ENCODE assay signal across 1 cellular context in genomic region chr2:215417400-215417951, GRCh38.
TF ChIP-seq lines count a peak whose summit lies in the region.

No MANE protein-coding gene starts in this region.

TF ChIP-seq in HepG2, 621 proteins besides CTCF, POLR2A, EP300 and RAD21 (continued from another document and continues in another):
- TF ChIP-seq PHF20 (CRISPR knock-in tag; IDR thresholded peaks at IDR 0.05) (no peak), ZNF75D (CRISPR knock-in tag; IDR thresholded peaks at IDR 0.05; ENCODE audit: borderline replicate concordance) (no peak), ZNF180 (CRISPR knock-in tag; IDR thresholded peaks at IDR 0.05; ENCODE audit: borderline replicate concordance, low read depth) (no peak), ZNF616 (CRISPR knock-in tag; IDR thresholded peaks at IDR 0.05; ENCODE audit: low read depth) (no peak), MYPOP (CRISPR knock-in tag; IDR thresholded peaks at IDR 0.05) (peak; percentile 67; the same call in 1 of the 2 replicates), TSC22D2 (CRISPR knock-in tag; IDR thresholded peaks at IDR 0.05; ENCODE audit: borderline replicate concordance) (no peak), JARID2 (CRISPR knock-in tag; IDR thresholded peaks at IDR 0.05; ENCODE audit: insufficient replicate concordance) (no peak), ZNF354B (CRISPR knock-in tag; IDR thresholded peaks at IDR 0.05) (no peak), GFI1 (CRISPR knock-in tag; IDR thresholded peaks at IDR 0.05; ENCODE audit: borderline replicate concordance) (peak; percentile 88), RORA (CRISPR knock-in tag; IDR thresholded peaks at IDR 0.05) (no peak; the same call in 1 of the 2 replicates), RNF2 (conservative IDR thresholded peaks at IDR 0.05; ENCODE audit: low read depth) (no peak), STAT6 (CRISPR knock-in tag; IDR thresholded peaks at IDR 0.05; ENCODE audit: borderline replicate concordance) (no peak; the same call in 1 of the 2 replicates), ZNF362 (CRISPR knock-in tag; IDR thresholded peaks at IDR 0.05; ENCODE audit: borderline replicate concordance) (peak; percentile 82; the same call in 1 of the 2 replicates), FOSL2 (CRISPR knock-in tag; IDR thresholded peaks at IDR 0.05) (peak; percentile 83), NCOA5 (CRISPR knock-in tag; IDR thresholded peaks at IDR 0.05) (no peak), SMYD3 (CRISPR knock-in tag; IDR thresholded peaks at IDR 0.05) (no peak), ZNF598 (CRISPR knock-in tag; IDR thresholded peaks at IDR 0.05; ENCODE audit: borderline replicate concordance) (no peak), NRL (CRISPR knock-in tag; IDR thresholded peaks at IDR 0.05; ENCODE audit: borderline replicate concordance) (no peak), SALL2 (CRISPR knock-in tag; IDR thresholded peaks at IDR 0.05) (no peak), ELF3 (CRISPR knock-in tag; IDR thresholded peaks at IDR 0.05) (peak; percentile 89), MIER3 (CRISPR knock-in tag; IDR thresholded peaks at IDR 0.05; ENCODE audit: borderline replicate concordance) (0 out of 2 replicates have a peak, but pooled peaks have one; percentile 90), ZNF296 (CRISPR knock-in tag; conservative IDR thresholded peaks at IDR 0.05) (no peak), ZNF720 (CRISPR knock-in tag; IDR thresholded peaks at IDR 0.05) (no peak), ZNF430 (CRISPR knock-in tag; IDR thresholded peaks at IDR 0.05) (no peak), ZNF33B (CRISPR knock-in tag; IDR thresholded peaks at IDR 0.05) (0 out of 2 replicates have a peak, but pooled peaks have one; percentile 72), GABPA (IDR thresholded peaks at IDR 0.05; ENCODE audit: low read depth, low read length) (no peak), GABPA (CRISPR knock-in tag; IDR thresholded peaks at IDR 0.05; ENCODE audit: low read depth) (peak; percentile 48), KLF13 (CRISPR knock-in tag; IDR thresholded peaks at IDR 0.05) (no peak), PTBP1 (IDR thresholded peaks at IDR 0.05; ENCODE audit: low read depth, low read length, poor library complexity, severe bottlenecking) (no peak), MAFG (CRISPR knock-in tag; IDR thresholded peaks at IDR 0.05) (no peak), SRF (IDR thresholded peaks at IDR 0.05; ENCODE audit: low read depth, low read length) (no peak), KLF12 (CRISPR knock-in tag; IDR thresholded peaks at IDR 0.05; ENCODE audit: borderline replicate concordance) (no peak; the same call in 1 of the 2 replicates), KDM5B (CRISPR knock-in tag; IDR thresholded peaks at IDR 0.05; ENCODE audit: borderline replicate concordance) (no peak), POGZ (CRISPR knock-in tag; IDR thresholded peaks at IDR 0.05) (peak; percentile 82), ZNF747 (CRISPR knock-in tag; IDR thresholded peaks at IDR 0.05; ENCODE audit: borderline replicate concordance) (peak; percentile 46; the same call in 1 of the 2 replicates)
- TF ChIP-seq, protein P1, sequence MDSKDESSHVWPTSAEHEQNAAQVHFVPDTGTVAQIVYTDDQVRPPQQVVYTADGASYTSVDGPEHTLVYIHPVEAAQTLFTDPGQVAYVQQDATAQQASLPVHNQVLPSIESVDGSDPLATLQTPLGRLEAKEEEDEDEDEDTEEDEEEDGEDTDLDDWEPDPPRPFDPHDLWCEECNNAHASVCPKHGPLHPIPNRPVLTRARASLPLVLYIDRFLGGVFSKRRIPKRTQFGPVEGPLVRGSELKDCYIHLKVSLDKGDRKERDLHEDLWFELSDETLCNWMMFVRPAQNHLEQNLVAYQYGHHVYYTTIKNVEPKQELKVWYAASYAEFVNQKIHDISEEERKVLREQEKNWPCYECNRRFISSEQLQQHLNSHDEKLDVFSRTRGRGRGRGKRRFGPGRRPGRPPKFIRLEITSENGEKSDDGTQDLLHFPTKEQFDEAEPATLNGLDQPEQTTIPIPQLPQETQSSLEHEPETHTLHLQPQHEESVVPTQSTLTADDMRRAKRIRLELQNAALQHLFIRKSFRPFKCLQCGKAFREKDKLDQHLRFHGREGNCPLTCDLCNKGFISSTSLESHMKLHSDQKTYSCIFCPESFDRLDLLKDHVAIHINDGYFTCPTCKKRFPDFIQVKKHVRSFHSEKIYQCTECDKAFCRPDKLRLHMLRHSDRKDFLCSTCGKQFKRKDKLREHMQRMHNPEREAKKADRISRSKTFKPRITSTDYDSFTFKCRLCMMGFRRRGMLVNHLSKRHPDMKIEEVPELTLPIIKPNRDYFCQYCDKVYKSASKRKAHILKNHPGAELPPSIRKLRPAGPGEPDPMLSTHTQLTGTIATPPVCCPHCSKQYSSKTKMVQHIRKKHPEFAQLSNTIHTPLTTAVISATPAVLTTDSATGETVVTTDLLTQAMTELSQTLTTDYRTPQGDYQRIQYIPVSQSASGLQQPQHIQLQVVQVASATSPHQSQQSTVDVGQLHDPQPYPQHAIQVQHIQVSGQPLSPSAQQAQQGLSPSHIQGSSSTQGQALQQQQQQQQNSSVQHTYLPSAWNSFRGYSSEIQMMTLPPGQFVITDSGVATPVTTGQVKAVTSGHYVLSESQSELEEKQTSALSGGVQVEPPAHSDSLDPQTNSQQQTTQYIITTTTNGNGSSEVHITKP (CRISPR knock-in tag; IDR thresholded peaks at IDR 0.05; ENCODE audit: low read depth), result peak; percentile 77; the same call in 1 of the 2 replicates
- TF ChIP-seq, protein P2, sequence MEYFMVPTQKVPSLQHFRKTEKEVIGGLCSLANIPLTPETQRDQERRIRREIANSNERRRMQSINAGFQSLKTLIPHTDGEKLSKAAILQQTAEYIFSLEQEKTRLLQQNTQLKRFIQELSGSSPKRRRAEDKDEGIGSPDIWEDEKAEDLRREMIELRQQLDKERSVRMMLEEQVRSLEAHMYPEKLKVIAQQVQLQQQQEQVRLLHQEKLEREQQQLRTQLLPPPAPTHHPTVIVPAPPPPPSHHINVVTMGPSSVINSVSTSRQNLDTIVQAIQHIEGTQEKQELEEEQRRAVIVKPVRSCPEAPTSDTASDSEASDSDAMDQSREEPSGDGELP (IDR thresholded peaks at IDR 0.05; ENCODE audit: borderline replicate concordance, low read depth), result no peak
- TF ChIP-seq, protein P3, sequence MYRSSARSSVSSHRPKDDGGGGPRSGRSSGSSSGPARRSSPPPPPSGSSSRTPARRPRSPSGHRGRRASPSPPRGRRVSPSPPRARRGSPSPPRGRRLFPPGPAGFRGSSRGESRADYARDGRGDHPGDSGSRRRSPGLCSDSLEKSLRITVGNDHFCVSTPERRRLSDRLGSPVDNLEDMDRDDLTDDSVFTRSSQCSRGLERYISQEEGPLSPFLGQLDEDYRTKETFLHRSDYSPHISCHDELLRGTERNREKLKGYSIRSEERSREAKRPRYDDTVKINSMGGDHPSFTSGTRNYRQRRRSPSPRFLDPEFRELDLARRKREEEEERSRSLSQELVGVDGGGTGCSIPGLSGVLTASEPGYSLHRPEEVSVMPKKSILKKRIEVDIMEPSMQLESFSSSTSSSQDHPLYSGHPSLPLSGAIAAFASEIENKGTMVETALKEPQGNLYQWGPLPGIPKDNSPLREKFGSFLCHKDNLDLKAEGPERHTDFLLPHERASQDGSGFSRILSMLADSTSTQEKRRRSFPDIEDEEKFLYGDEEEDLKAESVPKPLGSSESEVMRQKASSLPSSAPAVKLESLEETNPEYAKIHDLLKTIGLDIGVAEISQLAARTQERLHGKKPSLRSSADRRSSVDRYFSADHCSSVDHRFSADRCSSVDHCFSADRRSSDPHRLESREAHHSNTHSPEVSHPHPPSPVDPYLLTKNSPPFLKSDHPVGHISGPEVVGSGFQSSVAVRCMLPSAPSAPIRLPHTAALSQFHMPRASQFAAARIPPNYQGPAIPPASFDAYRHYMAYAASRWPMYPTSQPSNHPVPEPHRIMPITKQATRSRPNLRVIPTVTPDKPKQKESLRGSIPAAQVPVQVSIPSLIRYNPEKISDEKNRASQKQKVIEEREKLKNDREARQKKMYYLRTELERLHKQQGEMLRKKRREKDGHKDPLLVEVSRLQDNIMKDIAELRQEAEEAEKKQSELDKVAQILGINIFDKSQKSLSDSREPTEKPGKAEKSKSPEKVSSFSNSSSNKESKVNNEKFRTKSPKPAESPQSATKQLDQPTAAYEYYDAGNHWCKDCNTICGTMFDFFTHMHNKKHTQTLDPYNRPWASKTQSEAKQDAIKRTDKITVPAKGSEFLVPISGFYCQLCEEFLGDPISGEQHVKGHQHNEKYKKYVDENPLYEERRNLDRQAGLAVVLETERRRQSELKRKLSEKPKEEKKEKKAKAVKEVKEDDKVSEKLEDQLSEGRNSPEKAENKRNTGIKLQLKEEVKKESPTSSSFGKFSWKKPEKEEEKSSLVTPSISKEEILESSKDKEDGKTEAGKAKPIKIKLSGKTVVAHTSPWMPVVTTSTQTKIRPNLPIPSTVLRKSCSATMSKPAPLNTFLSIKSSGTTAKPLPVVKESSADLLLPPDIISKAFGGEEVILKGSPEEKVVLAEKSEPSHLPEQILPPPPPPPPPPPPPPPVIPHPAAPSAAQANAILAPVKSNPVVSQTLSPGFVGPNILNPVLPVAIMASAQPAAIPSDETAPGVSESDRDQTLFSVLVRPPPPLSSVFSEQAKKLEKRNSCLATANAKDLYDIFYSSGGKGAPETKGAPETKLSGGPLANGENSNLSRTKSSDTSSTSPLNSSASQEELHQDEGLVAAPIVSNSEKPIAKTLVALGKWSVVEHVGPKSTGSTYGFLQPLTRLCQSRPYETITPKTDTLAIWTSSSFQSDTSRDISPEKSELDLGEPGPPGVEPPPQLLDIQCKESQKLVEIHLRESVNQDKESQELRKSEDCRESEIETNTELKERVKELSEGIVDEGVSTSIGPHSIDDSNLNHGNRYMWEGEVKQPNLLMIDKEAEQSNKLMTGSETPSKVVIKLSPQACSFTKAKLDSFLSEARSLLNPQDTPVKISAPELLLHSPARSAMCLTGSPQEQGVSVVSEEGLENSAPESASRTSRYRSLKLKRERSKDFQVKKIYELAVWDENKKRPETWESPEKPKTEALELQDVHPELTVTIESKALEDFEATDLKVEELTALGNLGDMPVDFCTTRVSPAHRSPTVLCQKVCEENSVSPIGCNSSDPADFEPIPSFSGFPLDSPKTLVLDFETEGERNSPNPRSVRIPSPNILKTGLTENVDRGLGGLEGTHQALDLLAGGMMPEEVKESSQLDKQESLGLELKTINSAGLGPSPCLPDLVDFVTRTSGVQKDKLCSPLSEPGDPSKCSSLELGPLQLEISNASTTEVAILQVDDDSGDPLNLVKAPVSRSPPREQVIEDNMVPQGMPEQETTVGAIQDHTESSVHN (CRISPR knock-in tag; IDR thresholded peaks at IDR 0.05), result no peak
- TF ChIP-seq, protein P4, sequence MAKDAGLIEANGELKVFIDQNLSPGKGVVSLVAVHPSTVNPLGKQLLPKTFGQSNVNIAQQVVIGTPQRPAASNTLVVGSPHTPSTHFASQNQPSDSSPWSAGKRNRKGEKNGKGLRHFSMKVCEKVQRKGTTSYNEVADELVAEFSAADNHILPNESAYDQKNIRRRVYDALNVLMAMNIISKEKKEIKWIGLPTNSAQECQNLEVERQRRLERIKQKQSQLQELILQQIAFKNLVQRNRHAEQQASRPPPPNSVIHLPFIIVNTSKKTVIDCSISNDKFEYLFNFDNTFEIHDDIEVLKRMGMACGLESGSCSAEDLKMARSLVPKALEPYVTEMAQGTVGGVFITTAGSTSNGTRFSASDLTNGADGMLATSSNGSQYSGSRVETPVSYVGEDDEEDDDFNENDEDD (CRISPR knock-in tag; IDR thresholded peaks at IDR 0.05; ENCODE audit: borderline replicate concordance), result peak; percentile 72; the same call in 1 of the 2 replicates
- TF ChIP-seq, protein P5, sequence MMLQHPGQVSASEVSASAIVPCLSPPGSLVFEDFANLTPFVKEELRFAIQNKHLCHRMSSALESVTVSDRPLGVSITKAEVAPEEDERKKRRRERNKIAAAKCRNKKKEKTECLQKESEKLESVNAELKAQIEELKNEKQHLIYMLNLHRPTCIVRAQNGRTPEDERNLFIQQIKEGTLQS (CRISPR knock-in tag; IDR thresholded peaks at IDR 0.05), result no peak; the same call in 1 of the 2 replicates
- TF ChIP-seq, protein P6, sequence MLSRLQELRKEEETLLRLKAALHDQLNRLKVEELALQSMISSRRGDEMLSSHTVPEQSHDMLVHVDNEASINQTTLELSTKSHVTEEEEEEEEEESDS (CRISPR knock-in tag; IDR thresholded peaks at IDR 0.05; ENCODE audit: borderline replicate concordance), result no peak
